ENCODE assay signal across 8 cellular contexts in genomic region chr10:36534471-36535002, GRCh38.
DNase-seq lines count a peak whose midpoint lies in the region; ATAC-seq, FAIRE-seq and TF ChIP-seq lines count a peak whose summit lies in the region.

No MANE protein-coding gene starts in this region.

- no peaks in the 10 kb centered on the region for H3K36me3 Mint-ChIP-seq in activated T-cell treated with anti-CD3 and anti-CD28 coated beads, Interleukin-2, amount 50 U/mL, for 24 hours (ENCODE audit: low read depth)

- no peak overlapping the region for H3K4me3 Mint-ChIP-seq in activated T-cell treated with anti-CD3 and anti-CD28 coated beads, Interleukin-2, amount 50 U/mL, for 24 hours

- no peak overlapping the region for H3K9ac ChIP-seq in kidney (ENCODE audit: low read length in 2 of 2)

- H3K36me3 ChIP-seq in kidney (ENCODE audit: control insufficient read depth in 1 of 2, insufficient read depth in 2 of 2, low read length in 2 of 2): no peaks in the 10 kb centered on the region

- ATAC-seq in HG02623 (IDR thresholded peaks at IDR 0.05; ENCODE audit: unreplicated experiment): peak; percentile 100

- H3K4me3 ChIP-seq in GM12865 (ENCODE audit: low read depth, low read length) (no peak overlapping the region), kidney (ENCODE audit: low read length in 2 of 2) (no peak overlapping the region)

- no peak for FAIRE-seq in kidney (lab: Jason Lieb, UNC)

- H3K27me3 Mint-ChIP-seq in activated T-cell treated with anti-CD3 and anti-CD28 coated beads, Interleukin-2, amount 50 U/mL, for 24 hours: no peaks in the 10 kb centered on the region

- H3K9me3 Mint-ChIP-seq in activated T-cell treated with anti-CD3 and anti-CD28 coated beads, Interleukin-2, amount 50 U/mL, for 24 hours: peaks cover 5% of the 10 kb centered on the region

- no peaks in the 10 kb centered on the region for H3K4me1 Mint-ChIP-seq in activated T-cell treated with anti-CD3 and anti-CD28 coated beads, Interleukin-2, amount 50 U/mL, for 24 hours (ENCODE audit: low read depth)

- H3K4me1 ChIP-seq in kidney (ENCODE audit: control insufficient read depth in 1 of 2, insufficient read depth in 1 of 2, low read depth in 1 of 2, low read length in 2 of 2): no peaks in the 10 kb centered on the region

- intact Hi-C loops in kidney (cut with DNase I): no loop called here

- peak; percentile 38 for DNase-seq in GM12865 (ENCODE audit: low read depth)
- peak; percentile 99 for DNase-seq in MV-4-11 (lab: John Stamatoyannopoulos, UW)
- DNase-seq in fibroblast of peridontal ligament (ENCODE audit: extremely low read depth): peak; percentile 84
- no peak for DNase-seq in NCI-H2227 (lab: John Stamatoyannopoulos, UW; ENCODE audit: unreplicated experiment)
- no peak for DNase-seq in kidney
- no peak for DNase-seq in effector CD4-positive, alpha-beta T cell
- DNase-seq in activated T-cell treated with anti-CD3 and anti-CD28 coated beads, Interleukin-2, amount 50 U/mL, for 24 hours: no peak

- TF ChIP-seq CTCF in GM12865 (IDR thresholded peaks at IDR 0.05; ENCODE audit: insufficient read depth, low read depth, low read length, missing control alignments): no peak
- TF ChIP-seq CTCF in kidney (IDR thresholded peaks at IDR 0.05; ENCODE audit: borderline replicate concordance, extremely low read depth, insufficient read depth): no peak

- no peak overlapping the region for H3K27ac Mint-ChIP-seq in activated T-cell treated with anti-CD3 and anti-CD28 coated beads, Interleukin-2, amount 50 U/mL, for 24 hours

- H3K9me3 ChIP-seq in kidney (ENCODE audit: control insufficient read depth in 1 of 2, low read length in 2 of 2): no peaks in the 10 kb centered on the region

- H3K27ac ChIP-seq in kidney (ENCODE audit: low read depth in 2 of 2, low read length in 2 of 2): no peak overlapping the region

Comparison
In these comparisons a context has a peak if more than half of its experiments do, and no peak if none do; other contexts are left out.
1. DNase-seq: peak in GM12865 (single experiment), MV-4-11 (single experiment) and fibroblast of peridontal ligament (single experiment); none in NCI-H2227 (single experiment), kidney (single experiment), effector CD4-positive, alpha-beta T cell (single experiment) and activated T-cell treated with anti-CD3 and anti-CD28 coated beads, Interleukin-2, amount 50 U/mL, for 24 hours (single experiment).